11 cellular contexts compared by ENCODE assay signal in the genomic region with DNA sequence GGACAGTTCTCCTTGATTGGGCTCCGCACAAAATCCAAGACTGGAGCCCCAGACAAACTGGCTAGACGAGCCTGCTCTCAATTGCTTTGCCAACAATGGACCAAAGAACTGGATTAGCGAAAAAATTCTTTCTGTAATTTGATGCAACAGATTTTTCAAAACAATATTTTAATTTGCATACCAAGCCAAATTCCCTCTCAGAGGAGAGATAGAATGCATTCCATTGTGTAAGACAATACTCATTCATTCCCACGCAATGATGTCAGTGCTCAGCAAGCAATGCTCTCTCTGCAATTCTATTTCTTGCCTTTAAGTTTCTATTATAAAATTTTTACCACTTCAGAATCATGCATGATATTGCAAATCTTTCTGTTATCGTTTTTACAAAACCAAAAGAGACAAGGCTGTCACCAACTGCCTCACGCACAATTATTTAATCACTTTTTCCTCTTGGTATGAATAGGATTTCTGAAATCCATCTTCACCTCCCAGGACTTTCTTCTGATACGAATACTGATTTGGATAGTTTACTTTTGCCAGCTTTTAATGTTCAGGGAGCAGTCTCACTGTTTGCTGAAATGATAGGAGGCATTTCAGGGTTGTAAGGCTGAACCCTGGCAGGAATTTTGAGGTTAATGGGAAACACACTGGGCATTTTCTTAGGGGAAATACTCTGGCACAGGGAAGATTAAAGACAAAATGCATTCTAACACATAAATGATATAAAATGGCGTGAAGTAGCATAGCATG. TPM values are rescaled to one million over a fixed set of nuclear protein-coding genes. Genes with fewer than 3 reads are reported as not detected.
DNase-seq lines count a peak whose midpoint lies in the region; FAIRE-seq and TF ChIP-seq lines count a peak whose summit lies in the region.
"Had no signal": no experiment of that assay in that cellular context is flagged by ENCODE, and none has a peak within 500 bp of the region (broad histone marks: within the 10 kb centered on the region; RNA-seq: fewer than 3 reads in every experiment).

No MANE protein-coding gene starts in this region.

- TF ChIP-seq CTCF in HFF-Myc (IDR thresholded peaks at IDR 0.05; ENCODE audit: low read depth, low read length, missing control alignments), result no peak
- no peak for TF ChIP-seq CTCF in astrocyte (IDR thresholded peaks at IDR 0.05; ENCODE audit: insufficient read depth, low read depth, low read length)
- no peak for TF ChIP-seq CTCF in GM10266 (IDR thresholded peaks at IDR 0.05; ENCODE audit: control insufficient read depth, insufficient read depth, low read depth, missing control alignments)
- no peak for TF ChIP-seq CTCF in BE2C (IDR thresholded peaks at IDR 0.05; ENCODE audit: low read depth, low read length)

- peak overlapping the region; percentile 98 for H3K27ac Mint-ChIP-seq in astrocyte (ENCODE audit: unreplicated experiment)
- H3K27ac Mint-ChIP-seq: T-helper 1 cell treated with Interleukin-12 subunit alpha and Interleukin-12 subunit beta and Interleukin-4 antibody, amounts not matched to agents 30 μg/mL and 1 μg/mL, for 36 hours had no signal

- peak overlapping the region; percentile 80 for H3K9ac ChIP-seq in astrocyte (ENCODE audit: low read length)

- H3K4me1 ChIP-seq in astrocyte (ENCODE audit: insufficient read depth, low read length) (peaks cover 14% of the 10 kb centered on the region), BE2C (no peaks in the 10 kb centered on the region)

- FAIRE-seq in astrocyte (lab: Jason Lieb, UNC), result peak; percentile 100

- H3K27me3 ChIP-seq in astrocyte (ENCODE audit: insufficient read depth, low read length) (no peaks in the 10 kb centered on the region), BE2C (no peaks in the 10 kb centered on the region)

- peak overlapping the region; percentile 79 for H3K4me2 ChIP-seq in astrocyte (ENCODE audit: low read length)

- H3K4me3 Mint-ChIP-seq in astrocyte (ENCODE audit: unreplicated experiment), result no peak overlapping the region
- H3K4me3 Mint-ChIP-seq: IgD-negative memory B cell; T-helper 1 cell treated with Interleukin-12 subunit alpha and Interleukin-12 subunit beta and Interleukin-4 antibody, amounts not matched to agents 30 μg/mL and 1 μg/mL, for 36 hours had no signal

- H3K36me3 ChIP-seq in astrocyte (ENCODE audit: insufficient read depth, low read length), result no peaks in the 10 kb centered on the region
- H3K36me3 ChIP-seq in BE2C, result no peaks in the 10 kb centered on the region

- no peaks in the 10 kb centered on the region for H3K9me3 Mint-ChIP-seq in astrocyte (ENCODE audit: unreplicated experiment)
- H3K9me3 Mint-ChIP-seq: T-helper 1 cell treated with Interleukin-12 subunit alpha and Interleukin-12 subunit beta and Interleukin-4 antibody, amounts not matched to agents 30 μg/mL and 1 μg/mL, for 36 hours had no signal

- peak overlapping the region; percentile 50 for H2AFZ ChIP-seq in astrocyte (ENCODE audit: low read depth, low read length)

- peaks cover 7% of the 10 kb centered on the region for H3K4me1 Mint-ChIP-seq in astrocyte (ENCODE audit: low read depth, unreplicated experiment)
- H3K4me1 Mint-ChIP-seq: IgD-negative memory B cell had no signal

- DNase-seq in HFF-Myc (ENCODE audit: extremely low read depth, low read depth), result peak; percentile 7
- DNase-seq in astrocyte (ENCODE audit: low read depth), result peak; percentile 78
- DNase-seq in glomerular visceral epithelial cell (ENCODE audit: extremely low spot score), result peak; percentile 23
- peak; percentile 43 for DNase-seq in stromal cell of bone marrow (ENCODE audit: low read depth)
- DNase-seq in GM10266 (ENCODE audit: extremely low spot score), result no peak
- no peak for DNase-seq in BE2C
- no peak for DNase-seq in activated CD4-positive, alpha-beta T cell treated with anti-CD3 and anti-CD28 coated beads, Interleukin-2, amount 50 U/mL, for 48 hours
- DNase-seq: NCI-H524 treated with DMSO at 0.1 percent for 48 hours had no signal

- H3K9me3 ChIP-seq in astrocyte (ENCODE audit: insufficient read depth, low read depth, low read length), result no peaks in the 10 kb centered on the region
- H3K9me3 ChIP-seq in BE2C, result no peaks in the 10 kb centered on the region

- H3K36me3 Mint-ChIP-seq in astrocyte (ENCODE audit: low read depth, unreplicated experiment), result no peaks in the 10 kb centered on the region
- H3K36me3 Mint-ChIP-seq: IgD-negative memory B cell had no signal

- peak overlapping the region; percentile 89 for H3K27ac ChIP-seq in astrocyte (ENCODE audit: low read depth, low read length)

- no peaks in the 10 kb centered on the region for H3K79me2 ChIP-seq in astrocyte (ENCODE audit: insufficient read depth, low read length)

- H4K20me1 ChIP-seq in astrocyte (ENCODE audit: insufficient read depth, low read length), result no peaks in the 10 kb centered on the region

- no peaks in the 10 kb centered on the region for H3K27me3 Mint-ChIP-seq in astrocyte (ENCODE audit: low read depth, unreplicated experiment)
- H3K27me3 Mint-ChIP-seq: IgD-negative memory B cell had no signal

- H3K4me3 ChIP-seq in HFF-Myc (replicated peaks; ENCODE audit: low read depth, low read length), result no peak overlapping the region
- H3K4me3 ChIP-seq in astrocyte (ENCODE audit: insufficient read depth, low read depth, low read length), result peak overlapping the region; percentile 23
- no peak overlapping the region for H3K4me3 ChIP-seq in BE2C (ENCODE audit: low read depth, low read length)
- H3K4me3 ChIP-seq: coronary artery had no signal

RNA-seq across cellular contexts. Expression of a gene that starts 46.1 kb away (rescaled TPM):
- total RNA-seq in astrocyte, result 38.0 and 39.2 TPM in 2 replicates
- 30.1 TPM for polyA plus RNA-seq in BE2C (2012; ENCODE audit: insufficient read depth, insufficient read length, low read depth)

Comparison
In these comparisons a context has a peak if more than half of its experiments do, and no peak if none do; other contexts are left out.
1. DNase-seq: peak in HFF-Myc (single experiment), astrocyte (single experiment), glomerular visceral epithelial cell (single experiment) and stromal cell of bone marrow (single experiment); none in GM10266 (single experiment), BE2C (single experiment) and activated CD4-positive, alpha-beta T cell treated with anti-CD3 and anti-CD28 coated beads, Interleukin-2, amount 50 U/mL, for 48 hours (0 of 2).